In the genomic region with DNA sequence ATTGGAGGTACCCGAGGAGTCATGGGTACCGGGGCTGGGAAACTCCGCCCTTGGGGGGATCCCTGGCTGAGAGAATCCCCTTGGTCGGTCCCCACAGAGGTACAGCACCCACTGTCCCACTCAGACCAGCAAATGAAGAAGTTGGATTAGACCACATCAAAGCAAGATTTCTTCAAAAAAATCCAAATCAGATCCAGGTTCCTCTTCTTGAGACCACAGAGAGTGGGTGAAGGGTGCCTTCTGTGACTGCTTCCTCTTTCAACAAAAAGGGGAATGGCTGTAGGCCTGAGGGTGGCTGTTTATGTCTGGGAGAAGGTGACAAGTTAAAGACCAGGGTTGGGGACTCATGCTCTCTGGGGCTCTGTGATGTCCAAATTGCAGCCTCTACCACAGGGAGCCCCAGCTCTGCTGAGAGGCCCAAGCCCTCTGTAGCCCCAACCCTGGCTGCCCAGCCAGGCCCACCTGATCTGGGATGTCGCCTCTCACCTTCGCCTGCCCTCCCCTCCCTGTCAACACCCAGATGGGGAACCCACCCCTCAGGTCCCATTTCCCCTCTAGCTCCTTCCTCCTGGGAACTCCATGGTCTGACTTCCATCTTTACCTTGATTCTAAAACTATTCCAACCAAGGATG, we compare ENCODE assay signal across 8 cellular contexts. TPM values are rescaled to one million over a fixed set of nuclear protein-coding genes. Genes with fewer than 3 reads are reported as not detected.
DNase-seq lines count a peak whose midpoint lies in the region; ATAC-seq, FAIRE-seq and TF ChIP-seq lines count a peak whose summit lies in the region.

No MANE protein-coding gene starts in this region.

- no peaks in the 10 kb centered on the region for H3K4me1 ChIP-seq in naive thymus-derived CD4-positive, alpha-beta T cell (ENCODE audit: control insufficient read depth in 2 of 2, insufficient read depth in 2 of 2, low read length in 2 of 2)
- no peaks in the 10 kb centered on the region for H3K4me1 ChIP-seq in foreskin keratinocyte

- TF ChIP-seq CTCF in foreskin keratinocyte (conservative IDR thresholded peaks at IDR 0.05): no peak

- H3K27ac Mint-ChIP-seq in naive thymus-derived CD4-positive, alpha-beta T cell: peak overlapping the region in 1 of 9 donors; percentile 30

- H3K9me3 Mint-ChIP-seq in naive thymus-derived CD4-positive, alpha-beta T cell: peaks cover 0 to 11% (median 0%) of the 10 kb centered on the region in 11 donors

- H3K27me3 ChIP-seq in naive thymus-derived CD4-positive, alpha-beta T cell (ENCODE audit: control insufficient read depth in 2 of 2, insufficient read depth in 2 of 2, low read length in 2 of 2): no peaks in the 10 kb centered on the region
- no peaks in the 10 kb centered on the region for H3K27me3 ChIP-seq in foreskin keratinocyte

- ATAC-seq in GM18868 (IDR thresholded peaks at IDR 0.05; ENCODE audit: unreplicated experiment): peak; percentile 93
- peak; percentile 79 for ATAC-seq in HG02642 (IDR thresholded peaks at IDR 0.05; ENCODE audit: poor library complexity, unreplicated experiment)
- peak; percentile 90 for ATAC-seq in naive thymus-derived CD4-positive, alpha-beta T cell
- no peak for ATAC-seq in foreskin keratinocyte

- H3K4me3 ChIP-seq in naive thymus-derived CD4-positive, alpha-beta T cell (ENCODE audit: low read length): no peak overlapping the region

- H3K9me3 ChIP-seq in naive thymus-derived CD4-positive, alpha-beta T cell (ENCODE audit: control insufficient read depth in 2 of 3, low read length in 3 of 3): peaks cover 0 to 5% (median 0%) of the 10 kb centered on the region in 3 experiments

- peak; percentile 99 for DNase-seq in MV-4-11 (lab: John Stamatoyannopoulos, UW)
- no peak for DNase-seq in naive thymus-derived CD4-positive, alpha-beta T cell
- no peak for DNase-seq in NCI-H446 treated with DMSO at 0.1 percent for 48 hours (lab: John Stamatoyannopoulos, UW)
- DNase-seq in frontal cortex (ENCODE audit: low spot score in 2 of 2): no peak
- no peak for DNase-seq in GM03348 (ENCODE audit: low spot score)
- no peak for DNase-seq in foreskin keratinocyte

- no peak overlapping the region for H3K4me3 Mint-ChIP-seq in naive thymus-derived CD4-positive, alpha-beta T cell

- peaks cover 0 to 10% (median 0%) of the 10 kb centered on the region in 5 donors for H3K27me3 Mint-ChIP-seq in naive thymus-derived CD4-positive, alpha-beta T cell

- POLR2A ChIA-PET in naive thymus-derived CD4-positive, alpha-beta T cell (lab: Charles Lee): no interaction called here

- no peaks in the 10 kb centered on the region for H3K36me3 ChIP-seq in naive thymus-derived CD4-positive, alpha-beta T cell (ENCODE audit: control insufficient read depth in 2 of 3, insufficient read depth in 3 of 3, low read length in 3 of 3)

- CTCF ChIA-PET in naive thymus-derived CD4-positive, alpha-beta T cell (lab: Charles Lee): no interaction called here

- H3K27ac ChIP-seq in naive thymus-derived CD4-positive, alpha-beta T cell (ENCODE audit: low read depth, low read length): no peak overlapping the region
- H3K27ac ChIP-seq in foreskin keratinocyte: no peak overlapping the region

- peaks cover 0 to 11% (median 0%) of the 10 kb centered on the region in 5 donors for H3K36me3 Mint-ChIP-seq in naive thymus-derived CD4-positive, alpha-beta T cell

- intact Hi-C loops in naive thymus-derived CD4-positive, alpha-beta T cell (cut with micrococcal nuclease): no loop called here

- peaks cover 0 to 9% (median 0%) of the 10 kb centered on the region in 7 donors for H3K4me1 Mint-ChIP-seq in naive thymus-derived CD4-positive, alpha-beta T cell

- no peak for FAIRE-seq in frontal cortex (lab: Jason Lieb, UNC)

RNA-seq across cellular contexts. Expression of a gene that starts 50.9 kb away (rescaled TPM):
- 100 to 1,000 TPM in 4 of 5 experiments, 10 to 100 TPM in 1; 82.0 to 231 (median 203) TPM for total RNA-seq in naive thymus-derived CD4-positive, alpha-beta T cell
- 100 to 1,000 TPM in 1 of 2 donors, 10 to 100 TPM in 1; 85.6 to 160 TPM for polyA plus RNA-seq in naive thymus-derived CD4-positive, alpha-beta T cell
- total RNA-seq in frontal cortex: 4.1 TPM
- 169 and 246 TPM in 2 replicates for total RNA-seq in foreskin keratinocyte
- 108 and 116 TPM in 2 replicates for polyA plus RNA-seq in foreskin keratinocyte

Comparison
In these comparisons a context has a peak if more than half of its experiments do, and no peak if none do; other contexts are left out.
1. RNA of a gene that starts 50.9 kb away (total RNA-seq): 82.0 to 231 TPM in naive thymus-derived CD4-positive, alpha-beta T cell and 169 to 246 TPM in foreskin keratinocyte; 4.1 TPM in frontal cortex (single experiment); every median in the first group is over 10 times any median in the second.